In the genomic region with DNA sequence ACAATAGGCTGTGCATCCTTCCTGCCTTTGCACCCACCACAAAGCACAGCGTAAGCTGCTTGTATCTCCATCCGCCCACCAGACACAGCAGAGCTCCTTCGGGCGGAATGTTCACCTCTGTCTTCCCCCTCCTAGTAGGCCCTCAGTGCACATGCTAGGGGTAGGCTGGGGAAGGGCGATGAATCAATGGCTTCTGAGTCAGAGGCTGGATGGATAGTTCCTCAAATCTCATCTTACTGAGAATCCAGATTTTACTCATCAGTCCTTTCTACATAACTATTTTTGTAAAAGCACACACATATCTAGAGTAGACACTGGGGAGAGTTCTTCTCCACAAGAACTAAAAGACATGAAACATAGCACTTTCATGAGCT, we compare ENCODE assay signal across 9 cellular contexts.
DNase-seq lines count a peak whose midpoint lies in the region; ATAC-seq and TF ChIP-seq lines count a peak whose summit lies in the region.
"Had no signal": no experiment of that assay in that cellular context is flagged by ENCODE, and none has a peak within 500 bp of the region (broad histone marks: within the 10 kb centered on the region; RNA-seq: fewer than 3 reads in every experiment).

No MANE protein-coding gene starts in this region.

- ATAC-seq in HG03060 (IDR thresholded peaks at IDR 0.05; ENCODE audit: low read depth, unreplicated experiment) (peak; percentile 95), T-cell (replicated peaks in 1 of 4) (no peak)
- peak; percentile 95 to 97 for ATAC-seq in activated naive CD4-positive, alpha-beta T cell treated with anti-CD3 and anti-CD28 coated beads, Interleukin-2, amount 50 U/mL, for 72 hours

- peak overlapping the region; percentile 62 to 77 for H3K27ac Mint-ChIP-seq in activated naive CD4-positive, alpha-beta T cell treated with anti-CD3 and anti-CD28 coated beads, Interleukin-2, amount 50 U/mL, for 72 hours
- H3K27ac Mint-ChIP-seq in T-cell = no peak overlapping the region

- POLR2A ChIA-PET in T-cell (lab: Charles Lee) = no interaction called here

- H3K27me3 Mint-ChIP-seq in T-cell = no peaks in the 10 kb centered on the region

- DNase-seq in activated T-cell treated with anti-CD3 and anti-CD28 coated beads for 48 hours (ENCODE audit: low read depth) (peak; percentile 57), activated T-cell treated with anti-CD3 and anti-CD28 coated beads for 4 hours (no peak), testis (no peak), hippocampal formation (lab: John Stamatoyannopoulos, UW) (no peak), T-cell (no peak)
- peak; percentile 58 to 72 for DNase-seq in activated naive CD4-positive, alpha-beta T cell treated with anti-CD3 and anti-CD28 coated beads, Interleukin-2, amount 50 U/mL, for 72 hours (ENCODE audit: low spot score in 2 of 2)
- DNase-seq in stimulated activated CD4-positive, alpha-beta T cell treated with anti-CD3 and anti-CD28 coated beads, Interleukin-12 subunit alpha, Interleukin-12 subunit beta, amount 100 ng/mL, for 4 hours = peak; percentile 43
- DNase-seq: DND-41 had no signal

- peaks cover 8% of the 10 kb centered on the region for H3K4me1 ChIP-seq in testis

- H3K4me3 Mint-ChIP-seq in T-cell = no peak overlapping the region

- no peaks in the 10 kb centered on the region for H3K27me3 ChIP-seq in testis

- H3K4me1 Mint-ChIP-seq in T-cell = peaks cover 0 to 3% (median 2%) of the 10 kb centered on the region in 3 donors

- H3K36me3 ChIP-seq in testis (ENCODE audit: low read depth, missing control alignments) = no peaks in the 10 kb centered on the region

- H3K36me3 Mint-ChIP-seq in activated naive CD4-positive, alpha-beta T cell treated with anti-CD3 and anti-CD28 coated beads, Interleukin-2, amount 50 U/mL, for 72 hours = peaks cover 0 to 10% of the 10 kb centered on the region in 2 donors
- H3K36me3 Mint-ChIP-seq in T-cell = no peaks in the 10 kb centered on the region

- H3K9me3 ChIP-seq in testis = no peaks in the 10 kb centered on the region

- no peak for TF ChIP-seq POLR2A in testis (IDR thresholded peaks at IDR 0.05)

- intact Hi-C loops in testis (cut with DNase I; ENCODE audit: low total_unique reads) = no loop called here

- no peak for TF ChIP-seq CTCF in testis (IDR thresholded peaks at IDR 0.05)

- H3K27ac ChIP-seq in testis = no peak overlapping the region

- 84 to 85% methylated on average over 5 of the region's 5 CpGs for WGBS in testis, 2 donors

- no peak overlapping the region for H3K4me3 ChIP-seq in testis

- CTCF ChIA-PET in T-cell (lab: Charles Lee) = interaction anchor here in 1 of 2 donors (0.5 kb wide), 1 partner anchor 1503 kb away, joined by 3 read pairs; no protein-coding TSS in a partner anchor

- H3K9me3 Mint-ChIP-seq in activated naive CD4-positive, alpha-beta T cell treated with anti-CD3 and anti-CD28 coated beads, Interleukin-2, amount 50 U/mL, for 72 hours = no peaks in the 10 kb centered on the region
- no peaks in the 10 kb centered on the region for H3K9me3 Mint-ChIP-seq in T-cell

Comparison
In these comparisons a context has a peak if more than half of its experiments do, and no peak if none do; other contexts are left out.
1. DNase-seq: peak in activated T-cell treated with anti-CD3 and anti-CD28 coated beads for 48 hours (single experiment), activated naive CD4-positive, alpha-beta T cell treated with anti-CD3 and anti-CD28 coated beads, Interleukin-2, amount 50 U/mL, for 72 hours (2 of 2) and stimulated activated CD4-positive, alpha-beta T cell treated with anti-CD3 and anti-CD28 coated beads, Interleukin-12 subunit alpha, Interleukin-12 subunit beta, amount 100 ng/mL, for 4 hours (single experiment); none in activated T-cell treated with anti-CD3 and anti-CD28 coated beads for 4 hours (single experiment), testis (single experiment), hippocampal formation (0 of 2) and T-cell (0 of 34).
2. ATAC-seq: peak in HG03060 (single experiment) and activated naive CD4-positive, alpha-beta T cell treated with anti-CD3 and anti-CD28 coated beads, Interleukin-2, amount 50 U/mL, for 72 hours (2 of 2); none in T-cell (0 of 4).
3. H3K27ac Mint-ChIP-seq: peak in activated naive CD4-positive, alpha-beta T cell treated with anti-CD3 and anti-CD28 coated beads, Interleukin-2, amount 50 U/mL, for 72 hours (2 of 2); none in T-cell (0 of 2).